Comparison of ENCODE assay signal across 21 cellular contexts in the genomic region with DNA sequence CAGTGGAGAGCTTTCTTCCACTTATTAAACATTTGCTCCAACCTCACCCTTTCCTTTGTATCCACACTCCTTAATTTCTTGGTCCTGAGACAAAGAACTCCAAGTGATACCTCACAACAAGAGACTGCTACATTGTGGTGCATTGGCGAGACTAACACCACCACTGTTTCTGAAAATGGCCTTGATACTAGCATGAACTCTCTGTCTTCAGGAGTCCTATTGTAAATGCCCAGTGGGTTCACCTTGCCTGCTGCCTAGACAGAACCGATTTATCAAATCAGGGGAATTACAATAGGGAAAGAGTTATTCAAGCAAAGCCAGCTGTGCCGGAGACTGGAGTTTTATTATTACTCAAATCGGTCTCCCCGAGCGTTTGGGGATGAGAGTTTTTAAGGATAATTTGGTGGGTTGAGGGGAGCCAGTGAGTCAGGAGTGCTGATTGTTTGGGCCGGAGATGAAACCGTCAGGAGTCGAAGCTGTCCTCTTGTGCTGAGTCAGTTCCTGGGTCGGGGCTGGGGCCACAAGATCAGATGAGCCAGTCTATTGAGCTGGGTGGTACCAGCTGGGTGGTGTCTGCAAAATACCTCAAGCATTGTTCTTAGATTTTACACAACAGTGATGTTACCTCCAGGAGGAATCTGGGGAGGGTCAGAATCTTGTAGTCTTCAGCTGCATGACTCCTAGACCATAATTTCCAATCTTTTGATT.
DNase-seq lines count a peak whose midpoint lies in the region; ATAC-seq and TF ChIP-seq lines count a peak whose summit lies in the region.
"Had no signal": no experiment of that assay in that cellular context is flagged by ENCODE, and none has a peak within 500 bp of the region (broad histone marks: within the 10 kb centered on the region; RNA-seq: fewer than 3 reads in every experiment).

No MANE protein-coding gene starts in this region.

- H3K79me2 ChIP-seq in ACC112 (ENCODE audit: control insufficient read depth, insufficient read depth, low read length, unreplicated experiment) = no peaks in the 10 kb centered on the region

- H3K4me3 ChIP-seq in ACC112 (ENCODE audit: low read depth, low read length) (no peak overlapping the region), WERI-Rb-1 (ENCODE audit: low read depth, low read length) (no peak overlapping the region)
- H3K4me3 ChIP-seq: HAP-1, left ventricle myocardium inferior, right atrium auricular region, tibial nerve had no signal

- peak overlapping the region; percentile 4 for H3K27ac ChIP-seq in ACC112 (ENCODE audit: low read depth, low read length)
- H3K27ac ChIP-seq in WERI-Rb-1 = peak overlapping the region; percentile 51
- H3K27ac ChIP-seq: left ventricle myocardium inferior, right atrium auricular region, tibial nerve had no signal

- H3K9me3 ChIP-seq in WERI-Rb-1 (ENCODE audit: severe bottlenecking) = peaks cover 23% of the 10 kb centered on the region
- H3K9me3 ChIP-seq: left ventricle myocardium inferior, right atrium auricular region had no signal

- no peak for TF ChIP-seq CTCF in WERI-Rb-1 (IDR thresholded peaks at IDR 0.05; ENCODE audit: low read depth, low read length)

- peak; percentile 79 for DNase-seq in HT1080 (ENCODE audit: low read depth)
- no peak for DNase-seq in WERI-Rb-1
- peak; percentile 48 for DNase-seq in iris pigment epithelial cell (ENCODE audit: low read depth)
- DNase-seq in cerebellar cortex (ENCODE audit: low spot score) = no peak
- DNase-seq in stimulated activated CD8-positive, alpha-beta memory T cell treated with anti-CD3 and anti-CD28 coated beads, Interleukin-4, amount 100 ng/mL, for 48 hours = no peak
- DNase-seq: activated naive CD4-positive, alpha-beta T cell treated with anti-CD3 and anti-CD28 coated beads, Interleukin-2, amount 50 U/mL, for 16 hours; CD8-positive, alpha-beta T cell; cortex of kidney; DMS79; left ventricle myocardium inferior; NCI-H1436 treated with DMSO at 0.1 percent for 48 hours; NCI-H82; occipital lobe; stimulated activated naive CD4-positive, alpha-beta T cell had no signal

- H3K27me3 ChIP-seq in ACC112 (ENCODE audit: insufficient read depth, low read length) (no peaks in the 10 kb centered on the region), WERI-Rb-1 (ENCODE audit: insufficient read depth, low read depth, severe bottlenecking) (no peaks in the 10 kb centered on the region)
- H3K27me3 ChIP-seq: right atrium auricular region, tibial nerve had no signal

- peak overlapping the region; percentile 50 for H2AFZ ChIP-seq in ACC112 (ENCODE audit: low read length, unreplicated experiment)

- H3K36me3 ChIP-seq in ACC112 (ENCODE audit: insufficient read depth, low read length) (no peaks in the 10 kb centered on the region), WERI-Rb-1 (0 out of 2 replicates have a peak, but pooled peaks cover 2% of the 10 kb centered on the region)
- H3K36me3 ChIP-seq: HAP-1, left ventricle myocardium inferior, right atrium auricular region, tibial nerve had no signal

- no peak for ATAC-seq in HG02571 (IDR thresholded peaks at IDR 0.05; ENCODE audit: unreplicated experiment)
- ATAC-seq in HG03342 (IDR thresholded peaks at IDR 0.05; ENCODE audit: unreplicated experiment) = no peak
- ATAC-seq: CD8-positive, alpha-beta T cell; Panc1 had no signal

- H3K4me1 ChIP-seq in ACC112 (ENCODE audit: control insufficient read depth, insufficient read depth, low read length, unreplicated experiment) = peaks cover 3% of the 10 kb centered on the region
- H3K4me1 ChIP-seq: HAP-1, left ventricle myocardium inferior, tibial nerve had no signal

Comparison
In these comparisons a context has a peak if more than half of its experiments do, and no peak if none do; other contexts are left out.
1. DNase-seq: peak in HT1080 (single experiment) and iris pigment epithelial cell (single experiment); none in WERI-Rb-1 (single experiment), cerebellar cortex (single experiment) and stimulated activated CD8-positive, alpha-beta memory T cell treated with anti-CD3 and anti-CD28 coated beads, Interleukin-4, amount 100 ng/mL, for 48 hours (single experiment).